ENCODE assay signal across 28 cellular contexts in genomic region chr11:19525714-19526113, GRCh38.
"Had no signal": no experiment of that assay in that cellular context is flagged by ENCODE, and none has a peak within 500 bp of the region (broad histone marks: within the 10 kb centered on the region; RNA-seq: fewer than 3 reads in every experiment).

No MANE protein-coding gene starts in this region.

- H3K4me3 Mint-ChIP-seq: activated CD4-positive, alpha-beta memory T cell treated with anti-CD3 and anti-CD28 coated beads for 36 hours; activated CD4-positive, alpha-beta T cell treated with anti-CD3 and anti-CD28 coated beads, Interleukin-2, amount 10 ng/mL, durations not matched to agents 24 days and 14 days; activated naive CD4-positive, alpha-beta T cell treated with anti-CD3 and anti-CD28 coated beads, Interleukin-2, amount 10 ng/mL, durations not matched to agents 7 days and 5 days; activated naive CD8-positive, alpha-beta T cell treated with anti-CD3 and anti-CD28 coated beads, Interleukin-2, amount 10 ng/mL, durations not matched to agents 7 days and 5 days; effector memory CD8-positive, alpha-beta T cell; immature natural killer cell; naive thymus-derived CD4-positive, alpha-beta T cell; T-helper 1 cell treated with Interleukin-12 subunit alpha and Interleukin-12 subunit beta and Interleukin-4 antibody, amounts not matched to agents 30 μg/mL and 1 μg/mL, for 36 hours had no signal

- H3K4me1 ChIP-seq: gastroesophageal sphincter, heart left ventricle, upper lobe of right lung had no signal

- H3K9me3 Mint-ChIP-seq: activated CD4-positive, alpha-beta memory T cell treated with anti-CD3 and anti-CD28 coated beads for 36 hours; activated CD4-positive, alpha-beta T cell treated with anti-CD3 and anti-CD28 coated beads, Interleukin-2, amount 10 ng/mL, durations not matched to agents 24 days and 14 days; activated naive CD4-positive, alpha-beta T cell treated with anti-CD3 and anti-CD28 coated beads, Interleukin-2, amount 10 ng/mL, durations not matched to agents 7 days and 5 days; activated naive CD8-positive, alpha-beta T cell treated with anti-CD3 and anti-CD28 coated beads, Interleukin-2, amount 10 ng/mL, durations not matched to agents 7 days and 5 days; effector memory CD8-positive, alpha-beta T cell; immature natural killer cell; T-helper 1 cell treated with Interleukin-12 subunit alpha and Interleukin-12 subunit beta and Interleukin-4 antibody, amounts not matched to agents 30 μg/mL and 1 μg/mL, for 36 hours had no signal

- H3K36me3 ChIP-seq: gastroesophageal sphincter, heart left ventricle, ovary, right lobe of liver, thoracic aorta, upper lobe of right lung had no signal

- H3K4me1 Mint-ChIP-seq: activated CD4-positive, alpha-beta T cell treated with anti-CD3 and anti-CD28 coated beads, Interleukin-2, amount 10 ng/mL, durations not matched to agents 24 days and 14 days; activated naive CD4-positive, alpha-beta T cell treated with anti-CD3 and anti-CD28 coated beads, Interleukin-2, amount 10 ng/mL, durations not matched to agents 7 days and 5 days; activated naive CD8-positive, alpha-beta T cell treated with anti-CD3 and anti-CD28 coated beads, Interleukin-2, amount 10 ng/mL, durations not matched to agents 7 days and 5 days; immature natural killer cell had no signal

- H3K27ac Mint-ChIP-seq: activated CD4-positive, alpha-beta memory T cell treated with anti-CD3 and anti-CD28 coated beads for 36 hours; activated CD4-positive, alpha-beta T cell treated with anti-CD3 and anti-CD28 coated beads, Interleukin-2, amount 10 ng/mL, durations not matched to agents 24 days and 14 days; activated naive CD4-positive, alpha-beta T cell treated with anti-CD3 and anti-CD28 coated beads, Interleukin-2, amount 10 ng/mL, durations not matched to agents 7 days and 5 days; activated naive CD8-positive, alpha-beta T cell treated with anti-CD3 and anti-CD28 coated beads, Interleukin-2, amount 10 ng/mL, durations not matched to agents 7 days and 5 days; effector memory CD8-positive, alpha-beta T cell; immature natural killer cell; naive thymus-derived CD4-positive, alpha-beta T cell; progenitor cell of endocrine pancreas; T-helper 1 cell treated with Interleukin-12 subunit alpha and Interleukin-12 subunit beta and Interleukin-4 antibody, amounts not matched to agents 30 μg/mL and 1 μg/mL, for 36 hours had no signal

- DNase-seq: activated CD4-positive, alpha-beta memory T cell treated with anti-CD3 and anti-CD28 coated beads for 36 hours; activated CD4-positive, alpha-beta T cell treated with anti-CD3 and anti-CD28 coated beads, Interleukin-2, amount 10 ng/mL, durations not matched to agents 24 days and 14 days; activated CD8-positive, alpha-beta memory T cell treated with anti-CD3 and anti-CD28 coated beads, Interleukin-2, amount 50 U/mL, for 4 hours; activated gamma-delta T cell; activated naive CD4-positive, alpha-beta T cell treated with anti-CD3 and anti-CD28 coated beads, Interleukin-2, amount 10 ng/mL, durations not matched to agents 7 days and 5 days; activated naive CD8-positive, alpha-beta T cell treated with anti-CD3 and anti-CD28 coated beads, Interleukin-2, amount 10 ng/mL, durations not matched to agents 7 days and 5 days; activated T-cell treated with anti-CD3 and anti-CD28 coated beads, Interleukin-2, amount 50 U/mL, for 1 hour; amniotic stem cell; cerebellar nuclear complex; cortex of kidney; effector memory CD8-positive, alpha-beta T cell; heart left ventricle; immature natural killer cell; midbrain; naive thymus-derived CD4-positive, alpha-beta T cell; ovary; right lobe of liver; stimulated activated CD4-positive, alpha-beta T cell treated with anti-CD3 and anti-CD28 coated beads, Interleukin-4, amount 100 ng/mL, for 1 hour; stimulated activated naive CD8-positive, alpha-beta T cell treated with anti-CD3 and anti-CD28 coated beads, Interleukin-15, Interleukin-2, amounts not matched to agents 100 U/mL and 50 U/mL, for 24 hours; SW 1271; T-helper 9 cell; upper lobe of right lung had no signal

- H3K27me3 Mint-ChIP-seq: progenitor cell of endocrine pancreas had no signal

- H3K4me3 ChIP-seq: gastroesophageal sphincter, heart left ventricle, ovary, right lobe of liver, thoracic aorta, upper lobe of right lung had no signal

- H3K36me3 Mint-ChIP-seq: activated CD4-positive, alpha-beta memory T cell treated with anti-CD3 and anti-CD28 coated beads for 36 hours; activated naive CD4-positive, alpha-beta T cell treated with anti-CD3 and anti-CD28 coated beads, Interleukin-2, amount 10 ng/mL, durations not matched to agents 7 days and 5 days; activated naive CD8-positive, alpha-beta T cell treated with anti-CD3 and anti-CD28 coated beads, Interleukin-2, amount 10 ng/mL, durations not matched to agents 7 days and 5 days; immature natural killer cell; naive thymus-derived CD4-positive, alpha-beta T cell had no signal

- H3K27ac ChIP-seq: gastroesophageal sphincter, heart left ventricle, ovary, thoracic aorta, upper lobe of right lung, VCaP had no signal

- H3K9me3 ChIP-seq: gastroesophageal sphincter, heart left ventricle, ovary, right lobe of liver, thoracic aorta, upper lobe of right lung had no signal

- H3K27me3 ChIP-seq: heart left ventricle, ovary, right lobe of liver, upper lobe of right lung had no signal

- ATAC-seq: activated CD4-positive, CD25-positive, alpha-beta regulatory T cell treated with anti-CD3 and anti-CD28 coated beads, Interleukin-2, amount 50 U/mL, for 24 hours; effector memory CD8-positive, alpha-beta T cell; heart left ventricle; naive thymus-derived CD4-positive, alpha-beta T cell; right lobe of liver; stimulated activated naive CD8-positive, alpha-beta T cell treated with anti-CD3 and anti-CD28 coated beads, Interleukin-15, Interleukin-2, amounts not matched to agents 100 U/mL and 50 U/mL, for 24 hours; upper lobe of right lung had no signal
